Comparison of ENCODE assay signal across 21 cellular contexts in genomic region chr2:23565814-23566213, GRCh38.
DNase-seq lines count a peak whose midpoint lies in the region; ATAC-seq and TF ChIP-seq lines count a peak whose summit lies in the region.
"Had no signal": no experiment of that assay in that cellular context is flagged by ENCODE, and none has a peak within 500 bp of the region (broad histone marks: within the 10 kb centered on the region; RNA-seq: fewer than 3 reads in every experiment).

No MANE protein-coding gene starts in this region.

- POLR2A ChIA-PET in CD4-positive, alpha-beta T cell (lab: Charles Lee), result no interaction called here

- H3K27ac ChIP-seq in GM23248 (no peak overlapping the region), ascending aorta (peak overlapping the region; percentile 53 to 68), rectal smooth muscle tissue (ENCODE audit: low read depth, low read length) (peak overlapping the region; percentile 89)
- H3K27ac ChIP-seq in CD4-positive, alpha-beta T cell (ENCODE audit: low read depth, low read length), result no peak overlapping the region
- H3K27ac ChIP-seq: brain microvascular endothelial cell, pancreas had no signal

- H3K4me3 ChIP-seq in GM23248 (no peak overlapping the region), ascending aorta (no peak overlapping the region), rectal smooth muscle tissue (ENCODE audit: low read length) (no peak overlapping the region)
- H3K4me3 ChIP-seq: K562, pancreas had no signal

- H3K27me3 Mint-ChIP-seq in activated T-helper 1 cell treated with anti-CD3 and anti-CD28 coated beads, Interleukin-12 subunit alpha, Interleukin-12 subunit beta, Interleukin-2, Interleukin-4 antibody, amounts not matched to agents 30 ng/mL and 10 ng/mL and 1 ng/mL, durations not matched to agents 14 hours and 24 hours and 36 hours (ENCODE audit: insufficient read depth), result peaks cover 2% of the 10 kb centered on the region
- no peaks in the 10 kb centered on the region for H3K27me3 Mint-ChIP-seq in CD4-positive, alpha-beta T cell
- H3K27me3 Mint-ChIP-seq: naive thymus-derived CD4-positive, alpha-beta T cell; stimulated activated naive CD8-positive, alpha-beta T cell treated with anti-CD3 and anti-CD28 coated beads, Interleukin-15, amount 100 ng/mL, for 72 hours had no signal

- H2AFZ ChIP-seq in GM23248, result no peak overlapping the region

- no peaks in the 10 kb centered on the region for H4K20me1 ChIP-seq in GM23248 (ENCODE audit: insufficient read depth)

- H3K9me3 ChIP-seq in GM23248 (ENCODE audit: low read depth) (no peaks in the 10 kb centered on the region), ascending aorta (no peaks in the 10 kb centered on the region)
- no peaks in the 10 kb centered on the region for H3K9me3 ChIP-seq in CD4-positive, alpha-beta T cell (ENCODE audit: control insufficient read depth, low read length)
- H3K9me3 ChIP-seq: pancreas had no signal

- H3K4me3 Mint-ChIP-seq in activated T-helper 1 cell treated with anti-CD3 and anti-CD28 coated beads, Interleukin-12 subunit alpha, Interleukin-12 subunit beta, Interleukin-2, Interleukin-4 antibody, amounts not matched to agents 30 ng/mL and 10 ng/mL and 1 ng/mL, durations not matched to agents 14 hours and 24 hours and 36 hours, result no peak overlapping the region
- H3K4me3 Mint-ChIP-seq in CD4-positive, alpha-beta T cell, result no peak overlapping the region
- H3K4me3 Mint-ChIP-seq: naive thymus-derived CD4-positive, alpha-beta T cell; stimulated activated naive CD8-positive, alpha-beta T cell treated with anti-CD3 and anti-CD28 coated beads, Interleukin-15, amount 100 ng/mL, for 72 hours had no signal

- H3K4me1 ChIP-seq in GM23248 (ENCODE audit: insufficient read depth), result peaks cover 14% of the 10 kb centered on the region
- peaks cover 10 to 43% of the 10 kb centered on the region in 2 donors for H3K4me1 ChIP-seq in ascending aorta
- H3K4me1 ChIP-seq in rectal smooth muscle tissue (ENCODE audit: control insufficient read depth, insufficient read depth, low read length), result peaks cover 66% of the 10 kb centered on the region
- H3K4me1 ChIP-seq: pancreas had no signal

- no peaks in the 10 kb centered on the region for H3K36me3 Mint-ChIP-seq in activated T-helper 1 cell treated with anti-CD3 and anti-CD28 coated beads, Interleukin-12 subunit alpha, Interleukin-12 subunit beta, Interleukin-2, Interleukin-4 antibody, amounts not matched to agents 30 ng/mL and 10 ng/mL and 1 ng/mL, durations not matched to agents 14 hours and 24 hours and 36 hours (ENCODE audit: low read depth)
- H3K36me3 Mint-ChIP-seq in CD4-positive, alpha-beta T cell (ENCODE audit: low read depth), result no peaks in the 10 kb centered on the region

- H3K27ac Mint-ChIP-seq in activated T-helper 1 cell treated with anti-CD3 and anti-CD28 coated beads, Interleukin-12 subunit alpha, Interleukin-12 subunit beta, Interleukin-2, Interleukin-4 antibody, amounts not matched to agents 30 ng/mL and 10 ng/mL and 1 ng/mL, durations not matched to agents 14 hours and 24 hours and 36 hours, result no peak overlapping the region
- no peak overlapping the region for H3K27ac Mint-ChIP-seq in CD4-positive, alpha-beta T cell
- H3K27ac Mint-ChIP-seq: activated T-helper 2 cell treated with anti-CD3 and anti-CD28 coated beads, Interferon-gamma antibody, Interleukin-2, Interleukin-4, amounts not matched to agents 10 μg/mL and 5 μg/mL and 100 μg/mL, durations not matched to agents 14 hours and 24 hours and 36 hours; naive thymus-derived CD4-positive, alpha-beta T cell had no signal

- no peaks in the 10 kb centered on the region for H3K36me3 ChIP-seq in GM23248 (ENCODE audit: low read depth)
- H3K36me3 ChIP-seq in ascending aorta, result no peaks in the 10 kb centered on the region
- H3K36me3 ChIP-seq in rectal smooth muscle tissue (ENCODE audit: control insufficient read depth, insufficient read depth, low read length), result no peaks in the 10 kb centered on the region
- H3K36me3 ChIP-seq: brain microvascular endothelial cell, pancreas had no signal

- in situ Hi-C loops in GM23248 (cut with MboI), result no loop called here

- H3K27me3 ChIP-seq in GM23248 (replicated peaks; ENCODE audit: insufficient read depth) (no peaks in the 10 kb centered on the region), ascending aorta (no peaks in the 10 kb centered on the region), rectal smooth muscle tissue (ENCODE audit: control insufficient read depth, insufficient read depth, low read length) (no peaks in the 10 kb centered on the region)
- no peaks in the 10 kb centered on the region for H3K27me3 ChIP-seq in CD4-positive, alpha-beta T cell (ENCODE audit: control insufficient read depth, insufficient read depth, low read length)
- H3K27me3 ChIP-seq: brain microvascular endothelial cell, pancreas had no signal

- WGBS in GM23248 (ENCODE audit: low coverage in 1 of 2, low lambda C conversion rate in 2 of 2, missing lambda C conversion rate in 2 of 2), 2 experiments, result 62 to 83% methylated on average over 3 to 6 of the region's 6 CpGs

- H3F3A ChIP-seq in GM23248 (ENCODE audit: insufficient read depth), result no peaks in the 10 kb centered on the region; the same call in 1 of the 2 replicates

- H3K4me2 ChIP-seq in GM23248 (ENCODE audit: unreplicated experiment), result no peak overlapping the region

- H3K4me1 Mint-ChIP-seq in activated T-helper 1 cell treated with anti-CD3 and anti-CD28 coated beads, Interleukin-12 subunit alpha, Interleukin-12 subunit beta, Interleukin-2, Interleukin-4 antibody, amounts not matched to agents 30 ng/mL and 10 ng/mL and 1 ng/mL, durations not matched to agents 14 hours and 24 hours and 36 hours (ENCODE audit: low read depth), result no peaks in the 10 kb centered on the region
- no peaks in the 10 kb centered on the region for H3K4me1 Mint-ChIP-seq in CD4-positive, alpha-beta T cell (ENCODE audit: low read depth)
- H3K4me1 Mint-ChIP-seq: stimulated activated naive CD8-positive, alpha-beta T cell treated with anti-CD3 and anti-CD28 coated beads, Interleukin-15, amount 100 ng/mL, for 72 hours had no signal

- DNase-seq in GM23248, result peak; percentile 46
- no peak for DNase-seq in ascending aorta (ENCODE audit: low spot score in 2 of 2)
- peak; percentile 83 for DNase-seq in left ventricle myocardium superior
- DNase-seq in stimulated activated CD4-positive, alpha-beta T cell treated with anti-CD3 and anti-CD28 coated beads, Interleukin-4, amount 100 ng/mL, for 24 hours, result no peak
- no peak for DNase-seq in activated T-helper 1 cell treated with anti-CD3 and anti-CD28 coated beads, Interleukin-12 subunit alpha, Interleukin-12 subunit beta, Interleukin-2, Interleukin-4 antibody, amounts not matched to agents 30 ng/mL and 10 ng/mL and 1 ng/mL, durations not matched to agents 14 hours and 24 hours and 36 hours (ENCODE audit: low spot score)
- DNase-seq in EL, result no peak
- no peak for DNase-seq in CD4-positive, alpha-beta T cell
- DNase-seq: activated CD4-positive, alpha-beta T cell treated with anti-CD3 and anti-CD28 coated beads, Interleukin-2, amount 50 U/mL, for 1 hour; brain microvascular endothelial cell; COR-L47; cortex of kidney; DND-41; naive thymus-derived CD4-positive, alpha-beta T cell; NCI-H2171; NCI-H524 treated with DMSO at 0.1 percent for 48 hours; SHP77 treated with DMSO at 0.1 percent for 48 hours; stimulated activated naive CD8-positive, alpha-beta T cell treated with anti-CD3 and anti-CD28 coated beads, Interleukin-15, amount 100 ng/mL, for 72 hours had no signal

- H3K79me2 ChIP-seq in GM23248 (ENCODE audit: insufficient read depth), result no peaks in the 10 kb centered on the region

- CTCF ChIA-PET in CD4-positive, alpha-beta T cell (lab: Charles Lee), result no interaction called here

- intact Hi-C loops in ascending aorta (cut with DNase I) (no loop called here), left ventricle myocardium superior (cut with micrococcal nuclease) (no loop called here)
- intact Hi-C loops in activated T-helper 1 cell treated with anti-CD3 and anti-CD28 coated beads, Interleukin-12 subunit alpha, Interleukin-12 subunit beta, Interleukin-2, Interleukin-4 antibody, amounts not matched to agents 30 ng/mL and 10 ng/mL and 1 ng/mL, durations not matched to agents 14 hours and 24 hours and 36 hours (cut with micrococcal nuclease), result loop anchor here (1.0 to 10.0 kb wide), 2 partner anchors 77 to 161 kb away; no protein-coding TSS in a partner anchor
- intact Hi-C loops in CD4-positive, alpha-beta T cell (cut with DNase I, micrococcal nuclease), result loop anchor here in 1 of 2 experiments (5.0 kb wide), 1 partner anchor 199 kb away; no protein-coding TSS in a partner anchor

- no peak for TF ChIP-seq CTCF in ascending aorta (IDR thresholded peaks at IDR 0.05)
- TF ChIP-seq CTCF in CD4-positive, alpha-beta T cell (IDR thresholded peaks at IDR 0.05), result no peak

- H3K9me2 ChIP-seq in GM23248 (ENCODE audit: insufficient read depth), result no peaks in the 10 kb centered on the region

- H3K9me3 Mint-ChIP-seq in activated T-helper 1 cell treated with anti-CD3 and anti-CD28 coated beads, Interleukin-12 subunit alpha, Interleukin-12 subunit beta, Interleukin-2, Interleukin-4 antibody, amounts not matched to agents 30 ng/mL and 10 ng/mL and 1 ng/mL, durations not matched to agents 14 hours and 24 hours and 36 hours, result no peaks in the 10 kb centered on the region
- H3K9me3 Mint-ChIP-seq in CD4-positive, alpha-beta T cell, result no peaks in the 10 kb centered on the region
- H3K9me3 Mint-ChIP-seq: activated T-helper 2 cell treated with anti-CD3 and anti-CD28 coated beads, Interferon-gamma antibody, Interleukin-2, Interleukin-4, amounts not matched to agents 10 μg/mL and 5 μg/mL and 100 μg/mL, durations not matched to agents 14 hours and 24 hours and 36 hours; naive thymus-derived CD4-positive, alpha-beta T cell; stimulated activated naive CD8-positive, alpha-beta T cell treated with anti-CD3 and anti-CD28 coated beads, Interleukin-15, amount 100 ng/mL, for 72 hours had no signal

- peak; percentile 74 for ATAC-seq in left ventricle myocardium superior
- no peak for ATAC-seq in CD4-positive, alpha-beta T cell (ENCODE audit: poor library complexity)
- ATAC-seq: K562; naive thymus-derived CD4-positive, alpha-beta T cell; stimulated activated naive CD8-positive, alpha-beta T cell treated with anti-CD3 and anti-CD28 coated beads, Interleukin-15, amount 100 ng/mL, for 72 hours had no signal

- H3K9ac ChIP-seq in GM23248 (no peak overlapping the region), rectal smooth muscle tissue (ENCODE audit: low read length) (no peak overlapping the region)

Comparison
In these comparisons a context has a peak if more than half of its experiments do, and no peak if none do; other contexts are left out.
1. DNase-seq: peak in GM23248 (single experiment) and left ventricle myocardium superior (single experiment); none in ascending aorta (0 of 2), stimulated activated CD4-positive, alpha-beta T cell treated with anti-CD3 and anti-CD28 coated beads, Interleukin-4, amount 100 ng/mL, for 24 hours (single experiment), activated T-helper 1 cell treated with anti-CD3 and anti-CD28 coated beads, Interleukin-12 subunit alpha, Interleukin-12 subunit beta, Interleukin-2, Interleukin-4 antibody, amounts not matched to agents 30 ng/mL and 10 ng/mL and 1 ng/mL, durations not matched to agents 14 hours and 24 hours and 36 hours (single experiment), EL (single experiment) and CD4-positive, alpha-beta T cell (0 of 10).
2. H3K27ac ChIP-seq: peak in ascending aorta (2 of 2) and rectal smooth muscle tissue (single experiment); none in GM23248 (single experiment) and CD4-positive, alpha-beta T cell (single experiment).